ENCODE assay signal across 23 cellular contexts in the genomic region with DNA sequence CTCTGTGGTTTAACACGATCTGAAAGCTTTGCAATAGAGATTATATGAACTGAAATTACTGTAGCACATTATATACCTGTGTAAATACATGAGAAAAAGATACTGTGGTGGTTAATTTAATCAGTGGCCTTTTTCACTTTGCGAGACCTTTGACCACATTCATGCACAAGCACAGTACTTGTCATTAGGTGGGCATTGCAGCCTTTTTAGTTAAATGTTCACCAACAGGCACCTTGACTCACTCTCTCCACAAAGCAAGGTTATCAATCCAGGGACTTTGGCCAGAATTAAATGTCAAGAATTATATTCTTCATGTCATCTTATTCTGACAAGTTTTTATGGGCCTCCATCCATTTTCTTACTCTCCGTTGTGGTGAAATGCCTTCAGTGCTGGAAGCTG.
DNase-seq lines count a peak whose midpoint lies in the region; ATAC-seq, FAIRE-seq and TF ChIP-seq lines count a peak whose summit lies in the region.
"Had no signal": no experiment of that assay in that cellular context is flagged by ENCODE, and none has a peak within 500 bp of the region (broad histone marks: within the 10 kb centered on the region; RNA-seq: fewer than 3 reads in every experiment).

No MANE protein-coding gene starts in this region.

- peaks cover 6% of the 10 kb centered on the region for H3K4me1 Mint-ChIP-seq in T-helper 17 cell

- peaks cover 63% of the 10 kb centered on the region for H3K4me1 ChIP-seq in A549
- peaks cover 4 to 36% (median 19%) of the 10 kb centered on the region in 4 donors for H3K4me1 ChIP-seq in stomach

- peak overlapping the region; percentile 1; the same call in 1 of the 2 replicates for H3K9ac ChIP-seq in SU-DHL-6 (ENCODE audit: low read length)
- H3K9ac ChIP-seq: BLaER1 treated with 17β-estradiol and CSF1 and Interleukin-3, amounts not matched to agents 10 nM and 100 nM had no signal

- H3K4me2 ChIP-seq in A549 (no peak overlapping the region), SU-DHL-6 (ENCODE audit: low read depth, low read length, poor library complexity, severe bottlenecking) (peak overlapping the region; percentile 1)
- H3K4me2 ChIP-seq: BLaER1 treated with 17β-estradiol and CSF1 and Interleukin-3, amounts not matched to agents 10 nM and 100 nM had no signal

- H3K9me2 ChIP-seq in SU-DHL-6 (replicated peaks; ENCODE audit: insufficient read depth, low read length): no peaks in the 10 kb centered on the region

- no peak overlapping the region for H3K4me3 ChIP-seq in A549
- no peak overlapping the region for H3K4me3 ChIP-seq in SU-DHL-6 (ENCODE audit: insufficient read depth, low read length, poor library complexity, severe bottlenecking)
- no peak overlapping the region for H3K4me3 ChIP-seq in stomach
- H3K4me3 ChIP-seq: BLaER1 treated with 17β-estradiol and CSF1 and Interleukin-3, amounts not matched to agents 10 nM and 100 nM; K562 had no signal

- H2AFZ ChIP-seq in SU-DHL-6 (ENCODE audit: low read depth, low read length, severe bottlenecking): no peak overlapping the region

- H4K20me1 ChIP-seq in SU-DHL-6 (ENCODE audit: low read depth, low read length): no peaks in the 10 kb centered on the region
- H4K20me1 ChIP-seq: BLaER1 treated with 17β-estradiol and CSF1 and Interleukin-3, amounts not matched to agents 10 nM and 100 nM had no signal

- intact Hi-C loops in left colon (cut with DNase I, micrococcal nuclease) (no loop called here), stomach (cut with DNase I; ENCODE audit: low total_unique reads) (no loop called here)

- TF ChIP-seq POLR2A in A549 (IDR thresholded peaks at IDR 0.05; ENCODE audit: low read length): no peak
- TF ChIP-seq POLR2A in stomach (IDR thresholded peaks at IDR 0.05): no peak
- TF ChIP-seq POLR2A in H54 (IDR thresholded peaks at IDR 0.05; ENCODE audit: low read depth, low read length): no peak

- H3K4me3 Mint-ChIP-seq in T-helper 17 cell: no peak overlapping the region
- H3K4me3 Mint-ChIP-seq: CD4-positive, alpha-beta memory T cell had no signal

- no peaks in the 10 kb centered on the region; the same call in 1 of the 2 replicates for H3K79me2 ChIP-seq in SU-DHL-6 (ENCODE audit: insufficient read depth, low read length)

- H3K9me3 ChIP-seq in A549 (peaks cover 8% of the 10 kb centered on the region; the same call in 2 of the 3 replicates), SU-DHL-6 (ENCODE audit: insufficient read depth, low read length) (no peaks in the 10 kb centered on the region), stomach (no peaks in the 10 kb centered on the region), T-helper 17 cell (ENCODE audit: control insufficient read depth, low read length, poor library complexity, severe bottlenecking) (no peaks in the 10 kb centered on the region)
- H3K9me3 ChIP-seq: Caco-2 had no signal

- DNase-seq in A549 (ENCODE audit: low read depth in 1 of 2, low spot score in 1 of 2): no peak
- DNase-seq in left colon: no peak
- DNase-seq in stomach: no peak
- DNase-seq in T-helper 17 cell: no peak
- no peak for DNase-seq in H54 (ENCODE audit: insufficient read length, low spot score)
- no peak for DNase-seq in NCI-H1092 (lab: John Stamatoyannopoulos, UW)
- DNase-seq: Caco-2; CD4-positive, alpha-beta memory T cell; DND-41; NCI-H1105; NCI-H146; NCI-H2029; NCI-H2227 treated with DMSO at 0.1 percent for 48 hours; NCI-H510A treated with DMSO at 0.1 percent for 48 hours; NCI-H748 treated with DMSO at 0.1 percent for 48 hours had no signal

- H3K27me3 Mint-ChIP-seq in T-helper 17 cell: no peaks in the 10 kb centered on the region
- H3K27me3 Mint-ChIP-seq: CD4-positive, alpha-beta memory T cell had no signal

- POLR2A ChIA-PET in A549 (lab: Yijun Ruan, JAX): no interaction called here

- TF ChIP-seq CTCF in A549 (IDR thresholded peaks at IDR 0.05) (no peak), SU-DHL-6 (IDR thresholded peaks at IDR 0.05; ENCODE audit: insufficient read depth, low read length, poor library complexity, severe bottlenecking) (no peak), stomach (IDR thresholded peaks at IDR 0.05) (no peak)

- FAIRE-seq in A549 (lab: Jason Lieb, UNC) (no peak), H54 (lab: Jason Lieb, UNC) (no peak)
- FAIRE-seq: GM19239, H1, K562 had no signal

- peaks cover 2% of the 10 kb centered on the region for H3K36me3 Mint-ChIP-seq in T-helper 17 cell (ENCODE audit: low read depth)

- H3K27ac ChIP-seq in A549: peak overlapping the region; percentile 79 to 92
- H3K27ac ChIP-seq in SU-DHL-6 (ENCODE audit: low read depth, low read length): peak overlapping the region; percentile 99
- H3K27ac ChIP-seq in stomach: peak overlapping the region in 4 of 5 donors; percentile 20 to 62 (median 58)
- H3K27ac ChIP-seq: 22Rv1; BLaER1 treated with 17β-estradiol and CSF1 and Interleukin-3, amounts not matched to agents 10 nM and 100 nM had no signal

- no peak for TF ChIP-seq RAD21 in A549 (conservative IDR thresholded peaks at IDR 0.05 in 1 of 2, IDR thresholded peaks at IDR 0.05 in 1 of 2)

- peaks cover 52% of the 10 kb centered on the region for H3F3A ChIP-seq in SU-DHL-6 (ENCODE audit: insufficient read depth)

- ATAC-seq in A549 (no peak), left colon (peak; percentile 34), T-helper 17 cell (no peak), HG03354 (IDR thresholded peaks at IDR 0.05; ENCODE audit: poor library complexity, severe bottlenecking, unreplicated experiment) (no peak)
- ATAC-seq: K562, Panc1 had no signal

- TF ChIP-seq EP300 in A549 (IDR thresholded peaks at IDR 0.05): no peak
- no peak for TF ChIP-seq EP300 in stomach (IDR thresholded peaks at IDR 0.05)

- no peak overlapping the region for H3K27ac Mint-ChIP-seq in T-helper 17 cell
- H3K27ac Mint-ChIP-seq: CD4-positive, alpha-beta memory T cell had no signal

- WGBS in A549 (ENCODE audit: missing lambda C conversion rate): 85% methylated on average over 3 of the region's 3 CpGs
- 39 to 66% (median 57%) methylated on average over 3 of the region's 3 CpGs for WGBS in stomach, 5 donors

- CTCF ChIA-PET in A549 (lab: Yijun Ruan, JAX): interaction anchor here (0.9 to 1.9 kb wide), 4 partner anchors 13 to 105 kb away, joined by 4 to 7 read pairs (median 4); no protein-coding TSS in a partner anchor

- H3K27me3 ChIP-seq in SU-DHL-6 (ENCODE audit: low read length) (no peaks in the 10 kb centered on the region), stomach (no peaks in the 10 kb centered on the region)
- H3K27me3 ChIP-seq: BLaER1 treated with 17β-estradiol and CSF1 and Interleukin-3, amounts not matched to agents 10 nM and 100 nM had no signal

- H3K36me3 ChIP-seq in SU-DHL-6 (ENCODE audit: low read length): no peaks in the 10 kb centered on the region; the same call in 1 of the 2 replicates
- peaks cover 5 to 19% (median 10%) of the 10 kb centered on the region in 4 donors for H3K36me3 ChIP-seq in stomach

TF ChIP-seq in A549, 52 proteins besides CTCF, POLR2A, EP300 and RAD21:
- TF ChIP-seq MYC (IDR thresholded peaks at IDR 0.05; ENCODE audit: borderline replicate concordance, low read length) (no peak), CEBPB (IDR thresholded peaks at IDR 0.05) (no peak), CHD2 (IDR thresholded peaks at IDR 0.05; ENCODE audit: low read length, partially characterized antibody) (no peak), JUN (IDR thresholded peaks at IDR 0.05) (no peak), TP53 (CRISPR knock-in tag; IDR thresholded peaks at IDR 0.05) (no peak), MAFK (IDR thresholded peaks at IDR 0.05; ENCODE audit: partially characterized antibody) (no peak), FOSB (CRISPR knock-in tag; IDR thresholded peaks at IDR 0.05) (no peak), ZC3H11A (IDR thresholded peaks at IDR 0.05) (no peak), EHMT2 (IDR thresholded peaks at IDR 0.05; ENCODE audit: low read depth) (no peak), CBX8 (IDR thresholded peaks at IDR 0.05) (no peak), ESRRA (IDR thresholded peaks at IDR 0.05; ENCODE audit: borderline replicate concordance, low read length) (no peak), POLR2AphosphoS2 (conservative IDR thresholded peaks at IDR 0.05; ENCODE audit: low read length) (no peak), RFX5 (IDR thresholded peaks at IDR 0.05) (no peak), ZNF302 (CRISPR knock-in tag; IDR thresholded peaks at IDR 0.05) (no peak)
- TF ChIP-seq, protein P1, sequence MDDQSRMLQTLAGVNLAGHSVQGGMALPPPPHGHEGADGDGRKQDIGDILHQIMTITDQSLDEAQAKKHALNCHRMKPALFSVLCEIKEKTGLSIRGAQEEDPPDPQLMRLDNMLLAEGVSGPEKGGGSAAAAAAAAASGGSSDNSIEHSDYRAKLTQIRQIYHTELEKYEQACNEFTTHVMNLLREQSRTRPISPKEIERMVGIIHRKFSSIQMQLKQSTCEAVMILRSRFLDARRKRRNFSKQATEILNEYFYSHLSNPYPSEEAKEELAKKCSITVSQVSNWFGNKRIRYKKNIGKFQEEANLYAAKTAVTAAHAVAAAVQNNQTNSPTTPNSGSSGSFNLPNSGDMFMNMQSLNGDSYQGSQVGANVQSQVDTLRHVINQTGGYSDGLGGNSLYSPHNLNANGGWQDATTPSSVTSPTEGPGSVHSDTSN (IDR thresholded peaks at IDR 0.05): no peak
- TF ChIP-seq, protein P2, sequence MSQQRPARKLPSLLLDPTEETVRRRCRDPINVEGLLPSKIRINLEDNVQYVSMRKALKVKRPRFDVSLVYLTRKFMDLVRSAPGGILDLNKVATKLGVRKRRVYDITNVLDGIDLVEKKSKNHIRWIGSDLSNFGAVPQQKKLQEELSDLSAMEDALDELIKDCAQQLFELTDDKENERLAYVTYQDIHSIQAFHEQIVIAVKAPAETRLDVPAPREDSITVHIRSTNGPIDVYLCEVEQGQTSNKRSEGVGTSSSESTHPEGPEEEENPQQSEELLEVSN (IDR thresholded peaks at IDR 0.05; ENCODE audit: borderline replicate concordance, low read depth): no peak
